ENCODE assay signal across 9 cellular contexts in the genomic region with DNA sequence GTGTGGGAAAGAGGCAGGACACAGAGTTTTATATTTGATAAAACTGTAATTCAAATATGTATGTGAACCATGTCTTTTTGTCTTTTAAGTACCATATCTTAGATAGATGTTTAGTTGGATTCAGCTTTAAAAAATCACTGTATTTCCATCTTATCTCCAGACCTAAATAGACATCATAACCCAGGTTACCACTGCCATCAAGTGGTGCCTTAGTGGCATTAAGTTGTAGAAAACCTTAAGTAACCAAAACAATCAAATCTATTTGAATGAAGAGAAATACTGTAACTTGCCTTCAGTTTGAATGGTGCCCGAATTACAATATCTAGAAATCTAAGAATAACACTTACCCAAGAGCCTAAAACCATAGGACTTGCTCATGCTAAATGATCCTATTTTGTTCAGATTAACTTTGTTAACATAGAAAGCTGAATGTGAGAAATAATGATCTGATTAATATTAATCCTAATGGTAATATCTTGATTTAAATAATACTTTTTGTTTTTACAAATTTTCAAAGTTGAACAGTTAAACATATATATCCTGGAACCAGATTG.
DNase-seq lines count a peak whose midpoint lies in the region; ATAC-seq and TF ChIP-seq lines count a peak whose summit lies in the region.
"Had no signal": no experiment of that assay in that cellular context is flagged by ENCODE, and none has a peak within 500 bp of the region (broad histone marks: within the 10 kb centered on the region; RNA-seq: fewer than 3 reads in every experiment).

No MANE protein-coding gene starts in this region.

- no peaks in the 10 kb centered on the region for H3K9me3 ChIP-seq in Caco-2
- H3K9me3 ChIP-seq in RWPE2 (ENCODE audit: severe bottlenecking): no peaks in the 10 kb centered on the region
- H3K9me3 ChIP-seq in hepatocyte (ENCODE audit: low read depth): no peaks in the 10 kb centered on the region
- H3K9me3 ChIP-seq: thoracic aorta had no signal

- H3K4me1 Mint-ChIP-seq in Caco-2 (ENCODE audit: low read depth, unreplicated experiment): no peaks in the 10 kb centered on the region

- DNase-seq in Caco-2 (peak in 1 of 2 experiments; percentile 14), HT-29 (ENCODE audit: low spot score) (peak; percentile 58), RWPE2 (ENCODE audit: low spot score) (no peak), hepatocyte (ENCODE audit: low spot score) (peak; percentile 48)
- DNase-seq in stimulated activated naive CD8-positive, alpha-beta T cell treated with anti-CD3 and anti-CD28 coated beads, Interleukin-15, Interleukin-2, amounts not matched to agents 100 U/mL and 50 U/mL, for 24 hours: no peak

- intact Hi-C loops in Caco-2 (cut with micrococcal nuclease; ENCODE audit: unreplicated experiment): loop anchor here (1.0 to 5.0 kb wide), 5 partner anchors 511 to 936 kb away; no protein-coding TSS in a partner anchor

- no peaks in the 10 kb centered on the region for H3K36me3 Mint-ChIP-seq in Caco-2 (ENCODE audit: insufficient read depth, unreplicated experiment)

- no peak overlapping the region for H3K4me3 Mint-ChIP-seq in Caco-2 (ENCODE audit: unreplicated experiment)

- H3K79me2 ChIP-seq in hepatocyte: no peaks in the 10 kb centered on the region

- H3K4me2 ChIP-seq in hepatocyte: no peak overlapping the region

- POLR2A ChIA-PET in Caco-2 (lab: Charles Lee): no interaction called here

- CTCF ChIA-PET in Caco-2 (lab: Charles Lee): interaction anchor here (0.6 to 1.3 kb wide), 5 partner anchors 225 to 1302 kb away, joined by 3 to 5 read pairs (median 4); no protein-coding TSS in a partner anchor

- H3K9me2 ChIP-seq in hepatocyte (replicated peaks; ENCODE audit: insufficient read depth): no peaks in the 10 kb centered on the region

- no peaks in the 10 kb centered on the region for H3K9me3 Mint-ChIP-seq in Caco-2 (ENCODE audit: unreplicated experiment)

- no peaks in the 10 kb centered on the region for H4K20me1 ChIP-seq in hepatocyte (ENCODE audit: insufficient read depth, poor library complexity, severe bottlenecking)

- no peaks in the 10 kb centered on the region for H3K36me3 ChIP-seq in Caco-2 (ENCODE audit: control insufficient read depth, insufficient read depth, low read length)
- no peaks in the 10 kb centered on the region for H3K36me3 ChIP-seq in RWPE2 (ENCODE audit: low read depth)
- no peaks in the 10 kb centered on the region for H3K36me3 ChIP-seq in hepatocyte (replicated peaks; ENCODE audit: insufficient read depth, low read depth)
- H3K36me3 ChIP-seq: thoracic aorta had no signal

- H3K4me1 ChIP-seq in Caco-2 (no peaks in the 10 kb centered on the region), RWPE2 (ENCODE audit: insufficient read depth, poor library complexity, severe bottlenecking) (no peaks in the 10 kb centered on the region), hepatocyte (ENCODE audit: insufficient read depth) (no peaks in the 10 kb centered on the region)

- H3K27me3 Mint-ChIP-seq in Caco-2 (ENCODE audit: insufficient read depth, unreplicated experiment): no peaks in the 10 kb centered on the region

- no peak overlapping the region for H3K27ac Mint-ChIP-seq in Caco-2 (ENCODE audit: unreplicated experiment)

- H3K4me3 ChIP-seq in Caco-2 (ENCODE audit: low read depth, low read length) (no peak overlapping the region), RWPE2 (ENCODE audit: severe bottlenecking) (no peak overlapping the region), hepatocyte (no peak overlapping the region)
- H3K4me3 ChIP-seq: thoracic aorta had no signal

- WGBS in hepatocyte (ENCODE audit: low lambda C conversion rate, missing lambda C conversion rate): 18% methylated on average over 1 of the region's 1 CpG

- no peaks in the 10 kb centered on the region for H3K27me3 ChIP-seq in Caco-2 (replicated peaks; ENCODE audit: control insufficient read depth, insufficient read depth, low read length)
- no peaks in the 10 kb centered on the region for H3K27me3 ChIP-seq in RWPE2 (ENCODE audit: insufficient read depth, poor library complexity, severe bottlenecking)
- H3K27me3 ChIP-seq in hepatocyte: no peaks in the 10 kb centered on the region

- ATAC-seq in RWPE2 (ENCODE audit: low read depth) (peak; percentile 66; the same call in 1 of the 3 replicates), HG03135 (IDR thresholded peaks at IDR 0.05; ENCODE audit: unreplicated experiment) (no peak), HG03342 (IDR thresholded peaks at IDR 0.05; ENCODE audit: unreplicated experiment) (no peak), HG03280 (IDR thresholded peaks at IDR 0.05; ENCODE audit: unreplicated experiment) (no peak)
- no peak for ATAC-seq in stimulated activated naive CD8-positive, alpha-beta T cell treated with anti-CD3 and anti-CD28 coated beads, Interleukin-15, Interleukin-2, amounts not matched to agents 100 U/mL and 50 U/mL, for 24 hours

- H3K27ac ChIP-seq in RWPE2 (ENCODE audit: poor library complexity, severe bottlenecking) (no peak overlapping the region), hepatocyte (no peak overlapping the region)
- H3K27ac ChIP-seq: thoracic aorta had no signal

- BruUV-seq in Caco-2 (replicated peaks; lab: Mats Ljungman, UMichigan): no TSS peak

- no peak overlapping the region for H2AFZ ChIP-seq in hepatocyte

- TF ChIP-seq CTCF in Caco-2 (IDR thresholded peaks at IDR 0.05; ENCODE audit: insufficient read depth in 1 of 2, low read depth in 1 of 2, low read length in 1 of 2, severe bottlenecking in 1 of 2, unreplicated experiment in 1 of 2) (peak; percentile 29 to 47), RWPE2 (IDR thresholded peaks at IDR 0.05; ENCODE audit: poor library complexity, severe bottlenecking) (peak; percentile 76), hepatocyte (IDR thresholded peaks at IDR 0.05; ENCODE audit: poor library complexity) (peak; percentile 65)

Comparison
In these comparisons a context has a peak if more than half of its experiments do, and no peak if none do; other contexts are left out.
1. DNase-seq: peak in HT-29 (single experiment) and hepatocyte (single experiment); none in RWPE2 (single experiment) and stimulated activated naive CD8-positive, alpha-beta T cell treated with anti-CD3 and anti-CD28 coated beads, Interleukin-15, Interleukin-2, amounts not matched to agents 100 U/mL and 50 U/mL, for 24 hours (single experiment).
2. Peak in every context shown above with its lines, with median percentiles within 50 percentile points of each other: CTCF ChIP-seq.